ENCODE assay signal across 6 cellular contexts in genomic region chr16:88651276-88651988, GRCh38. TPM values are rescaled to one million over a fixed set of nuclear protein-coding genes. Genes with fewer than 3 reads are reported as not detected.
A peak's percentile ranks its signal among the peaks of the same experiment; 100 is the strongest.
DNase-seq lines count a peak whose midpoint lies in the region; ATAC-seq and TF ChIP-seq lines count a peak whose summit lies in the region.

No MANE protein-coding gene starts in this region.

- ATAC-seq in GM19452 (IDR thresholded peaks at IDR 0.05; ENCODE audit: unreplicated experiment) (peak; percentile 72), aorta (ENCODE audit: low FRiP score) (peak; percentile 30)

- TF ChIP-seq CTCF in KMS-11 (conservative IDR thresholded peaks at IDR 0.05; ENCODE audit: low read depth, low read length), result no peak
- TF ChIP-seq CTCF in mesothelial cell of epicardium (IDR thresholded peaks at IDR 0.05; ENCODE audit: unreplicated experiment), result no peak

- H3K27me3 ChIP-seq in KMS-11 (ENCODE audit: insufficient read depth, low read depth), result no peaks in the 10 kb centered on the region
- H3K27me3 ChIP-seq in aorta (ENCODE audit: control insufficient read depth in 1 of 2, insufficient read depth in 2 of 2, low read length in 1 of 2), result no peaks in the 10 kb centered on the region

- intact Hi-C loops in aorta (cut with DNase I), result no loop called here

- H3K27me3 Mint-ChIP-seq in mesothelial cell of epicardium (ENCODE audit: low read depth), result no peaks in the 10 kb centered on the region

- H3K4me3 Mint-ChIP-seq in mesothelial cell of epicardium, result peak overlapping the region; percentile 82

- H3K4me3 ChIP-seq in KMS-11 (IDR thresholded peaks at IDR 0.05; ENCODE audit: insufficient read depth, low read depth, low read length) (no peak overlapping the region), aorta (ENCODE audit: low read length in 2 of 2) (no peak overlapping the region)

- peaks cover 5% of the 10 kb centered on the region for H3K36me3 Mint-ChIP-seq in mesothelial cell of epicardium

- no peaks in the 10 kb centered on the region for H4K20me1 ChIP-seq in KMS-11 (ENCODE audit: insufficient read depth)

- peaks cover 10% of the 10 kb centered on the region for H3K4me1 Mint-ChIP-seq in mesothelial cell of epicardium

- WGBS in aorta, 2 donors, result 55 to 56% methylated on average over 24 of the region's 24 CpGs

- peak overlapping the region; percentile 51 for H3K9ac ChIP-seq in KMS-11

- H3K36me3 ChIP-seq in KMS-11 (ENCODE audit: insufficient read depth), result no peaks in the 10 kb centered on the region
- peaks cover 0 to 2% of the 10 kb centered on the region in 2 donors for H3K36me3 ChIP-seq in aorta (ENCODE audit: control insufficient read depth in 1 of 2, insufficient read depth in 2 of 2, low read length in 1 of 2)

- peaks cover 21% of the 10 kb centered on the region for H3K4me1 ChIP-seq in KMS-11 (ENCODE audit: low read depth, poor library complexity, severe bottlenecking)
- no peaks in the 10 kb centered on the region for H3K4me1 ChIP-seq in aorta (ENCODE audit: control insufficient read depth in 1 of 2, insufficient read depth in 2 of 2, low read length in 2 of 2)

- H3K4me2 ChIP-seq in KMS-11, result peak overlapping the region; percentile 93

- H3K79me2 ChIP-seq in KMS-11 (ENCODE audit: insufficient read depth, low read depth), result peaks cover 11% of the 10 kb centered on the region

- 0 out of 2 replicates have a peak overlapping the region, but pooled peaks have one; percentile 9 for H2AFZ ChIP-seq in KMS-11 (ENCODE audit: low read depth)

- DNase-seq in activated naive CD4-positive, alpha-beta T cell treated with anti-CD3 and anti-CD28 coated beads, Interleukin-2, amount 50 U/mL, for 16 hours, result peak; percentile 55
- DNase-seq in mesothelial cell of epicardium (ENCODE audit: low spot score in 2 of 2, unreplicated experiment in 2 of 2) (no peak), aorta (peak; percentile 75 to 77), NCI-H187 treated with DMSO at 0.1 percent for 48 hours (lab: John Stamatoyannopoulos, UW) (no peak)

- H3K9me3 ChIP-seq in aorta (ENCODE audit: control insufficient read depth, low read length), result no peaks in the 10 kb centered on the region

- no peak overlapping the region for H3K27ac Mint-ChIP-seq in mesothelial cell of epicardium

- H3K9me3 Mint-ChIP-seq in mesothelial cell of epicardium, result no peaks in the 10 kb centered on the region

- peak overlapping the region; percentile 69 for H3K27ac ChIP-seq in KMS-11
- no peak overlapping the region for H3K27ac ChIP-seq in aorta (ENCODE audit: low read depth in 1 of 2, low read length in 2 of 2)

RNA-seq across cellular contexts. Expression of gene CYBA, which starts 0.6 kb away (rescaled TPM):
- total RNA-seq in mesothelial cell of epicardium (116 to 127 TPM (median 121 TPM) in 3 replicates), aorta (100 to 1,000 TPM in 1 of 2 donors, 10 to 100 TPM in 1; 79.2 to 148 TPM)
- polyA plus RNA-seq in aorta, result 100 to 1,000 TPM in 1 of 2 donors, 10 to 100 TPM in 1; 99.0 to 107 TPM

RNA-seq across cellular contexts. Expression of gene MVD, which starts 11.5 kb away (rescaled TPM):
- total RNA-seq in mesothelial cell of epicardium (59.5 to 67.2 TPM (median 64.0 TPM) in 3 replicates), aorta (10 to 100 TPM; 26.0 to 26.6 TPM)
- 10 to 100 TPM; 19.8 to 57.6 TPM for polyA plus RNA-seq in aorta

RNA-seq across cellular contexts. Expression of gene IL17C, which starts 13.1 kb away (rescaled TPM):
- total RNA-seq in mesothelial cell of epicardium, result 0.23 TPM in 1 of 3 replicates, not detected in the others
- not detected for total RNA-seq in aorta
- not detected for polyA plus RNA-seq in aorta

RNA-seq across cellular contexts. Expression of gene SNAI3, which starts 34.9 kb away (rescaled TPM):
- total RNA-seq in mesothelial cell of epicardium (0.29 to 0.69 TPM (median 0.43 TPM) in 3 replicates), aorta (under 1 TPM; 0.27 to 0.71 TPM)
- polyA plus RNA-seq in aorta, result 1 to 10 TPM in 1 of 2 donors, not detected in 1; 1.6 TPM

RNA-seq across cellular contexts. Expression of gene RNF166, which starts 54.8 kb away (rescaled TPM):
- 20.9 to 22.9 TPM (median 21.4 TPM) in 3 replicates for total RNA-seq in mesothelial cell of epicardium
- total RNA-seq in aorta, result 10 to 100 TPM; 18.0 to 39.4 TPM
- 10 to 100 TPM; 16.2 to 27.4 TPM for polyA plus RNA-seq in aorta

Comparison
In these comparisons a context has a peak if more than half of its experiments do, and no peak if none do; other contexts are left out.
1. DNase-seq: peak in activated naive CD4-positive, alpha-beta T cell treated with anti-CD3 and anti-CD28 coated beads, Interleukin-2, amount 50 U/mL, for 16 hours (single experiment) and aorta (2 of 2); none in mesothelial cell of epicardium (0 of 2) and NCI-H187 treated with DMSO at 0.1 percent for 48 hours (single experiment).